In genomic region chr3:132730891-132731580, GRCh38 we compare ENCODE assay signal across 2 cellular contexts.
TF ChIP-seq lines count a peak whose summit lies in the region.

No MANE protein-coding gene starts in this region.

TF ChIP-seq in Ishikawa, 13 proteins besides CTCF, POLR2A, EP300 and RAD21 (continued from another document):
- TF ChIP-seq, protein P1, sequence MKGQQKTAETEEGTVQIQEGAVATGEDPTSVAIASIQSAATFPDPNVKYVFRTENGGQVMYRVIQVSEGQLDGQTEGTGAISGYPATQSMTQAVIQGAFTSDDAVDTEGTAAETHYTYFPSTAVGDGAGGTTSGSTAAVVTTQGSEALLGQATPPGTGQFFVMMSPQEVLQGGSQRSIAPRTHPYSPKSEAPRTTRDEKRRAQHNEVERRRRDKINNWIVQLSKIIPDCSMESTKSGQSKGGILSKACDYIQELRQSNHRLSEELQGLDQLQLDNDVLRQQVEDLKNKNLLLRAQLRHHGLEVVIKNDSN (IDR thresholded peaks at IDR 0.05): no peak
- TF ChIP-seq NFIC (IDR thresholded peaks at IDR 0.05): no peak
- no peak for TF ChIP-seq TEAD4 (IDR thresholded peaks at IDR 0.05)
- TF ChIP-seq CEBPB (IDR thresholded peaks at IDR 0.05): no peak
- TF ChIP-seq MAX (IDR thresholded peaks at IDR 0.05): no peak
- no peak for TF ChIP-seq ZBTB7A (IDR thresholded peaks at IDR 0.05; ENCODE audit: low read depth)
- TF ChIP-seq CREB1 (IDR thresholded peaks at IDR 0.05; ENCODE audit: low read depth): no peak
- TF ChIP-seq REST (IDR thresholded peaks at IDR 0.05; ENCODE audit: low read depth): no peak

TF ChIP-seq in H1, 55 proteins besides CTCF, POLR2A, EP300 and RAD21 (continued from another document):
- TF ChIP-seq KDM1A (IDR thresholded peaks at IDR 0.05; ENCODE audit: borderline replicate concordance, low read length) (no peak), CREB1 (IDR thresholded peaks at IDR 0.05) (no peak), ZNF274 (IDR thresholded peaks at IDR 0.05; ENCODE audit: borderline replicate concordance, extremely low read depth, low read length) (no peak)
- TF ChIP-seq, protein P2, sequence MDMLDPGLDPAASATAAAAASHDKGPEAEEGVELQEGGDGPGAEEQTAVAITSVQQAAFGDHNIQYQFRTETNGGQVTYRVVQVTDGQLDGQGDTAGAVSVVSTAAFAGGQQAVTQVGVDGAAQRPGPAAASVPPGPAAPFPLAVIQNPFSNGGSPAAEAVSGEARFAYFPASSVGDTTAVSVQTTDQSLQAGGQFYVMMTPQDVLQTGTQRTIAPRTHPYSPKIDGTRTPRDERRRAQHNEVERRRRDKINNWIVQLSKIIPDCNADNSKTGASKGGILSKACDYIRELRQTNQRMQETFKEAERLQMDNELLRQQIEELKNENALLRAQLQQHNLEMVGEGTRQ (IDR thresholded peaks at IDR 0.05; ENCODE audit: low read length): no peak
